ENCODE assay signal across 1 cellular context in genomic region chr2:113220970-113221708, GRCh38.
TF ChIP-seq lines count a peak whose summit lies in the region.

No MANE protein-coding gene starts in this region.

TF ChIP-seq in K562, 482 proteins besides CTCF, POLR2A, EP300 and RAD21 (continued from another document):
- TF ChIP-seq YY1 (IDR thresholded peaks at IDR 0.05; ENCODE audit: borderline replicate concordance in 1 of 3, control insufficient read depth in 1 of 3, extremely low read depth in 1 of 3, insufficient read depth in 3 of 3, insufficient read length in 1 of 3, insufficient replicate concordance in 2 of 3, low read depth in 1 of 3, low read length in 2 of 3): no peak
- TF ChIP-seq ZFP1 (CRISPR knock-in tag; IDR thresholded peaks at IDR 0.05): no peak
- peak; percentile 28 for TF ChIP-seq RBM25 (IDR thresholded peaks at IDR 0.05; ENCODE audit: low read depth, low read length, severe bottlenecking)
- no peak for TF ChIP-seq MEIS2 (IDR thresholded peaks at IDR 0.05; ENCODE audit: partially characterized antibody)
- no peak for TF ChIP-seq TCF7 (IDR thresholded peaks at IDR 0.05; ENCODE audit: borderline replicate concordance)
- no peak for TF ChIP-seq SMARCC2 (IDR thresholded peaks at IDR 0.05; ENCODE audit: low read depth)
- no peak for TF ChIP-seq MCM2 (IDR thresholded peaks at IDR 0.05; ENCODE audit: low read depth)
- no peak for TF ChIP-seq XRCC3 (IDR thresholded peaks at IDR 0.05)
- 0 out of 2 replicates have a peak, but pooled peaks have one; percentile 33 for TF ChIP-seq MAFG (tag; conservative IDR thresholded peaks at IDR 0.05)
- TF ChIP-seq GTF2F1 (IDR thresholded peaks at IDR 0.05; ENCODE audit: low read depth, low read length): no peak
- TF ChIP-seq COPS2 (conservative IDR thresholded peaks at IDR 0.05): no peak
TF ChIP-seq in K562: peak in this region for 5.
